ENCODE assay signal across 9 cellular contexts in genomic region chr17:1454541-1454940, GRCh38. TPM values are rescaled to one million over a fixed set of nuclear protein-coding genes. Genes with fewer than 3 reads are reported as not detected.
A peak's percentile ranks its signal among the peaks of the same experiment; 100 is the strongest.
DNase-seq lines count a peak whose midpoint lies in the region; ATAC-seq, FAIRE-seq and TF ChIP-seq lines count a peak whose summit lies in the region.
"Had no signal": no experiment of that assay in that cellular context is flagged by ENCODE, and none has a peak within 500 bp of the region (broad histone marks: within the 10 kb centered on the region; RNA-seq: fewer than 3 reads in every experiment).

No MANE protein-coding gene starts in this region.

- dilution Hi-C loops in endothelial cell of umbilical vein (cut with MboI; ENCODE audit: extremely low pct_ligation_motif_present, low sequenced_read_pairs) = no loop called here

- H3K27ac ChIP-seq in CD4-positive, alpha-beta memory T cell (ENCODE audit: low read depth, low read length) = peak overlapping the region; percentile 94
- no peak overlapping the region for H3K27ac ChIP-seq in OCI-LY3 (ENCODE audit: low read length)
- H3K27ac ChIP-seq in endothelial cell of umbilical vein (ENCODE audit: insufficient read depth, low read depth, low read length) = peak overlapping the region; percentile 91
- H3K27ac ChIP-seq in neutrophil = peak overlapping the region; percentile 99

- no peaks in the 10 kb centered on the region for H3K9me3 ChIP-seq in CD4-positive, alpha-beta memory T cell (ENCODE audit: control insufficient read depth in 1 of 2, low read length in 2 of 2)
- H3K9me3 ChIP-seq in OCI-LY3 (ENCODE audit: insufficient read depth, low read length) = no peaks in the 10 kb centered on the region
- no peaks in the 10 kb centered on the region for H3K9me3 ChIP-seq in endothelial cell of umbilical vein (replicated peaks; ENCODE audit: control insufficient read depth, insufficient read depth, low read length)
- H3K9me3 ChIP-seq in neutrophil = no peaks in the 10 kb centered on the region

- H3K36me3 ChIP-seq in CD4-positive, alpha-beta memory T cell (ENCODE audit: insufficient read depth, low read length) = no peaks in the 10 kb centered on the region
- H3K36me3 ChIP-seq in OCI-LY3 (replicated peaks; ENCODE audit: low read depth, low read length) = peaks cover 4% of the 10 kb centered on the region
- no peaks in the 10 kb centered on the region for H3K36me3 ChIP-seq in endothelial cell of umbilical vein (ENCODE audit: control insufficient read depth in 2 of 2, extremely low read depth in 1 of 2, insufficient read depth in 2 of 2, low read length in 2 of 2)
- peaks cover 19% of the 10 kb centered on the region for H3K36me3 ChIP-seq in neutrophil

- no peak for DNase-seq in CD4-positive, alpha-beta memory T cell
- DNase-seq in endothelial cell of umbilical vein (ENCODE audit: low read depth, low spot score) (peak; percentile 28), AG08395 (ENCODE audit: low spot score) (no peak), occipital lobe (lab: John Stamatoyannopoulos, UW) (no peak)
- DNase-seq: NCI-H524 treated with DMSO at 0.1 percent for 48 hours had no signal

- H3K4me1 Mint-ChIP-seq in CD4-positive, alpha-beta memory T cell = peaks cover 23 to 61% (median 41%) of the 10 kb centered on the region in 4 donors

- H2AFZ ChIP-seq in OCI-LY3 (ENCODE audit: low read depth, low read length) (no peak overlapping the region), endothelial cell of umbilical vein (ENCODE audit: low read depth, low read length) (no peak overlapping the region)

- peak overlapping the region; percentile 88 to 96 (median 93) for H3K4me3 Mint-ChIP-seq in CD4-positive, alpha-beta memory T cell

- H3K4me3 ChIP-seq in CD4-positive, alpha-beta memory T cell (ENCODE audit: low read length in 2 of 2) = peak overlapping the region; percentile 36 to 92
- H3K4me3 ChIP-seq in OCI-LY3 (ENCODE audit: low read length) (peak overlapping the region; percentile 98), endothelial cell of umbilical vein (replicated peaks in 1 of 3; ENCODE audit: insufficient read depth in 1 of 3, low read depth in 1 of 3, low read length in 3 of 3) (peak overlapping the region; percentile 83 to 95 (median 89)), neutrophil (ENCODE audit: low read depth in 1 of 2, low read length in 1 of 2) (peak overlapping the region; percentile 83 to 97)

- intact Hi-C loops in CD4-positive, alpha-beta memory T cell (cut with micrococcal nuclease) = no loop called here
- intact Hi-C loops in endothelial cell of umbilical vein (cut with micrococcal nuclease) = no loop called here

- peaks cover 0 to 2% of the 10 kb centered on the region in 2 donors for H3K27me3 Mint-ChIP-seq in CD4-positive, alpha-beta memory T cell

- FAIRE-seq in endothelial cell of umbilical vein (lab: Jason Lieb, UNC) = peak; percentile 43

- CTCF ChIA-PET in CD4-positive, alpha-beta memory T cell (lab: Charles Lee; ENCODE audit: partially characterized antibody) = interaction anchor here (1.2 to 1.6 kb wide), 3 partner anchors 89 to 193 kb away, joined by 3 to 4 read pairs (median 4); no protein-coding TSS in a partner anchor
- CTCF ChIA-PET in endothelial cell of umbilical vein (lab: Charles Lee) = interaction anchor here (0.8 to 3.3 kb wide), 4 partner anchors 16 to 89 kb away, joined by 3 to 24 read pairs (median 8); partner anchors contain the start of gene INPP5K

- H3K36me3 Mint-ChIP-seq in CD4-positive, alpha-beta memory T cell = peaks cover 0 to 24% of the 10 kb centered on the region in 2 donors

- BruUV-seq in endothelial cell of umbilical vein (replicated peaks; lab: Mats Ljungman, UMichigan) = TSS peak; percentile 27

- TF ChIP-seq POLR2A in endothelial cell of umbilical vein (IDR thresholded peaks at IDR 0.05; ENCODE audit: low read depth, low read length) = no peak

- peaks cover 34% of the 10 kb centered on the region for H3K4me1 ChIP-seq in CD4-positive, alpha-beta memory T cell (ENCODE audit: insufficient read depth, low read length)
- H3K4me1 ChIP-seq in OCI-LY3 (ENCODE audit: low read length) (peaks cover 10% of the 10 kb centered on the region), endothelial cell of umbilical vein (ENCODE audit: control insufficient read depth, extremely low read depth, insufficient read depth, low read length) (peaks cover 11% of the 10 kb centered on the region), neutrophil (ENCODE audit: control insufficient read depth in 1 of 2, insufficient read depth in 1 of 2, low read depth in 1 of 2, low read length in 1 of 2) (peaks cover 36 to 45% of the 10 kb centered on the region in 2 experiments)

- no peaks in the 10 kb centered on the region for H3K9me3 Mint-ChIP-seq in CD4-positive, alpha-beta memory T cell

- POLR2A ChIA-PET in CD4-positive, alpha-beta memory T cell (lab: Charles Lee; ENCODE audit: partially characterized antibody) = interaction anchor here (0.6 to 4.7 kb wide), 4 partner anchors 10 to 62 kb away, joined by 3 to 52 read pairs (median 22); partner anchors contain the start of gene INPP5K
- POLR2A ChIA-PET in endothelial cell of umbilical vein (lab: Charles Lee) = interaction anchor here (1.8 kb wide), 1 partner anchor 31 kb away, joined by 3 read pairs; no protein-coding TSS in a partner anchor

- H3K9me1 ChIP-seq in endothelial cell of umbilical vein (replicated peaks; ENCODE audit: control insufficient read depth, extremely low read depth, insufficient read depth, low read length) = no peaks in the 10 kb centered on the region

- ATAC-seq in HG03439 (IDR thresholded peaks at IDR 0.05; ENCODE audit: unreplicated experiment) (no peak), GM19463 (IDR thresholded peaks at IDR 0.05; ENCODE audit: unreplicated experiment) (no peak)

- H3K27me3 ChIP-seq in CD4-positive, alpha-beta memory T cell (ENCODE audit: insufficient read depth, low read length) = no peaks in the 10 kb centered on the region
- H3K27me3 ChIP-seq in OCI-LY3 (ENCODE audit: low read depth, low read length) (no peaks in the 10 kb centered on the region), endothelial cell of umbilical vein (ENCODE audit: control insufficient read depth in 2 of 2, insufficient read depth in 2 of 2, low read length in 2 of 2) (no peaks in the 10 kb centered on the region), neutrophil (peaks cover 17% of the 10 kb centered on the region)

- H3K79me2 ChIP-seq in OCI-LY3 (ENCODE audit: low read length) = peaks cover 67% of the 10 kb centered on the region
- H3K79me2 ChIP-seq in endothelial cell of umbilical vein (ENCODE audit: control insufficient read depth, insufficient read depth, low read length) = peaks cover 64% of the 10 kb centered on the region

- peak overlapping the region; percentile 1 to 96 (median 87) for H3K27ac Mint-ChIP-seq in CD4-positive, alpha-beta memory T cell

- H4K20me1 ChIP-seq in OCI-LY3 (ENCODE audit: insufficient read depth, low read length) = peaks cover 16% of the 10 kb centered on the region
- no peaks in the 10 kb centered on the region for H4K20me1 ChIP-seq in endothelial cell of umbilical vein (replicated peaks; ENCODE audit: control insufficient read depth, extremely low read depth, insufficient read depth, low read length)

- peak overlapping the region; percentile 87; the same call in 1 of the 2 replicates for H3K9ac ChIP-seq in OCI-LY3 (ENCODE audit: low read length)
- peak overlapping the region; percentile 96 for H3K9ac ChIP-seq in endothelial cell of umbilical vein (replicated peaks; ENCODE audit: extremely low read depth, insufficient read depth, low read length)

- no peak for TF ChIP-seq CTCF in OCI-LY3 (IDR thresholded peaks at IDR 0.05; ENCODE audit: low read depth, low read length)
- TF ChIP-seq CTCF in endothelial cell of umbilical vein (IDR thresholded peaks at IDR 0.05; ENCODE audit: extremely low read depth in 1 of 2, insufficient read depth in 1 of 2, low read depth in 1 of 2, low read length in 2 of 2) = no peak
- no peak for TF ChIP-seq CTCF in neutrophil (IDR thresholded peaks at IDR 0.05)

- H3K4me2 ChIP-seq in OCI-LY3 (ENCODE audit: low read length) (peak overlapping the region; percentile 75), endothelial cell of umbilical vein (ENCODE audit: insufficient read depth, low read length) (peak overlapping the region; percentile 73)

RNA-seq across cellular contexts. Expression of gene CRK, which starts 1.5 kb away (rescaled TPM):
- total RNA-seq in CD4-positive, alpha-beta memory T cell = 10 to 100 TPM; 29.3 to 32.1 TPM
- polyA plus RNA-seq in CD4-positive, alpha-beta memory T cell = 10 to 100 TPM; 24.2 to 25.1 TPM
- total RNA-seq in endothelial cell of umbilical vein = 67.2 and 71.3 TPM in 2 replicates
- polyA plus RNA-seq in endothelial cell of umbilical vein = 41.2 and 52.8 TPM in 2 replicates
- polyA plus RNA-seq in endothelial cell of umbilical vein (2011; cell fraction: cytosol; rRNA removed) = 60.3 and 63.7 TPM in 2 replicates
- polyA plus RNA-seq in endothelial cell of umbilical vein (2011; cell fraction: nucleus; rRNA removed) = 27.0 and 33.4 TPM in 2 replicates
- polyA plus RNA-seq in endothelial cell of umbilical vein (2012) = 55.9 and 69.4 TPM in 2 replicates
- polyA minus RNA-seq in endothelial cell of umbilical vein = 85.7 and 87.4 TPM in 2 replicates
- polyA minus RNA-seq in endothelial cell of umbilical vein (2011; cell fraction: cytosol; rRNA and poly(A)+ RNA removed) = 31.6 TPM
- polyA minus RNA-seq in endothelial cell of umbilical vein (2011; cell fraction: nucleus; rRNA and poly(A)+ RNA removed) = 21.8 and 27.1 TPM in 2 replicates
- 152 TPM for total RNA-seq in occipital lobe

RNA-seq across cellular contexts. Expression of gene MYO1C, which starts 37.9 kb away (rescaled TPM):
- 10 to 100 TPM; 30.9 to 31.1 TPM for total RNA-seq in CD4-positive, alpha-beta memory T cell
- polyA plus RNA-seq in CD4-positive, alpha-beta memory T cell = 10 to 100 TPM in 1 of 2 donors, 1 to 10 TPM in 1; 6.3 to 18.7 TPM
- total RNA-seq in endothelial cell of umbilical vein = 195 and 206 TPM in 2 replicates
- 141 and 145 TPM in 2 replicates for polyA plus RNA-seq in endothelial cell of umbilical vein
- 124 and 132 TPM in 2 replicates for polyA plus RNA-seq in endothelial cell of umbilical vein (2011; cell fraction: cytosol; rRNA removed)
- polyA plus RNA-seq in endothelial cell of umbilical vein (2011; cell fraction: nucleus; rRNA removed) = 298 and 335 TPM in 2 replicates
- 160 and 189 TPM in 2 replicates for polyA plus RNA-seq in endothelial cell of umbilical vein (2012)
- 298 and 349 TPM in 2 replicates for polyA minus RNA-seq in endothelial cell of umbilical vein
- 60.4 TPM for polyA minus RNA-seq in endothelial cell of umbilical vein (2011; cell fraction: cytosol; rRNA and poly(A)+ RNA removed)
- 122 and 135 TPM in 2 replicates for polyA minus RNA-seq in endothelial cell of umbilical vein (2011; cell fraction: nucleus; rRNA and poly(A)+ RNA removed)
- total RNA-seq in occipital lobe = 7.3 TPM

RNA-seq across cellular contexts. Expression of gene YWHAE, which starts 54.5 kb away (rescaled TPM):
- total RNA-seq in CD4-positive, alpha-beta memory T cell = 100 to 1,000 TPM; 142 to 143 TPM
- polyA plus RNA-seq in CD4-positive, alpha-beta memory T cell = 10 to 100 TPM; 54.1 to 56.4 TPM
- total RNA-seq in endothelial cell of umbilical vein (819 and 848 TPM in 2 replicates), occipital lobe (515 TPM)
- 325 and 396 TPM in 2 replicates for polyA plus RNA-seq in endothelial cell of umbilical vein
- 840 and 857 TPM in 2 replicates for polyA plus RNA-seq in endothelial cell of umbilical vein (2011; cell fraction: cytosol; rRNA removed)
- 329 and 517 TPM in 2 replicates for polyA plus RNA-seq in endothelial cell of umbilical vein (2011; cell fraction: nucleus; rRNA removed)
- polyA plus RNA-seq in endothelial cell of umbilical vein (2012) = 907 and 1,093 TPM in 2 replicates
- polyA minus RNA-seq in endothelial cell of umbilical vein = 387 and 461 TPM in 2 replicates
- 487 TPM for polyA minus RNA-seq in endothelial cell of umbilical vein (2011; cell fraction: cytosol; rRNA and poly(A)+ RNA removed)
- 155 and 169 TPM in 2 replicates for polyA minus RNA-seq in endothelial cell of umbilical vein (2011; cell fraction: nucleus; rRNA and poly(A)+ RNA removed)
